In genomic region chr17:56638536-56639177, GRCh38 we compare ENCODE assay signal across 15 cellular contexts. TPM values are rescaled to one million over a fixed set of nuclear protein-coding genes. Genes with fewer than 3 reads are reported as not detected.
DNase-seq lines count a peak whose midpoint lies in the region; TF ChIP-seq lines count a peak whose summit lies in the region.
"Had no signal": no experiment of that assay in that cellular context is flagged by ENCODE, and none has a peak within 500 bp of the region (broad histone marks: within the 10 kb centered on the region; RNA-seq: fewer than 3 reads in every experiment).

No MANE protein-coding gene starts in this region.

- no peak overlapping the region for H3K27ac ChIP-seq in hepatocyte
- H3K27ac ChIP-seq: BLaER1, SJSA1 had no signal

- DNase-seq in AG10803 (ENCODE audit: low read depth) (peak; percentile 79), GM04504 (ENCODE audit: low read depth) (peak; percentile 37), astrocyte of the spinal cord (ENCODE audit: low read depth, low spot score) (peak; percentile 6), hepatocyte (ENCODE audit: low spot score) (peak; percentile 19), NCI-H748 (lab: John Stamatoyannopoulos, UW; ENCODE audit: unreplicated experiment) (no peak), HuH-7.5 (ENCODE audit: low spot score) (no peak), NCI-H510A treated with DMSO at 0.1 percent for 48 hours (lab: John Stamatoyannopoulos, UW) (no peak)
- no peak for DNase-seq in activated CD4-positive, alpha-beta T cell treated with anti-CD3 and anti-CD28 coated beads for 1 hour
- DNase-seq: DMS 273 treated with DMSO at 0.1 percent for 48 hours, NCI-H1105, NCI-H187 treated with DMSO at 0.1 percent for 48 hours, NCI-H526 had no signal

- no peaks in the 10 kb centered on the region for H4K20me1 ChIP-seq in hepatocyte (ENCODE audit: insufficient read depth, poor library complexity, severe bottlenecking)
- H4K20me1 ChIP-seq: BLaER1 had no signal

- no peak overlapping the region for H3K4me3 ChIP-seq in AG10803 (ENCODE audit: low read length)
- no peak overlapping the region for H3K4me3 ChIP-seq in astrocyte of the spinal cord (ENCODE audit: low read depth, low read length)
- H3K4me3 ChIP-seq in hepatocyte = no peak overlapping the region
- H3K4me3 ChIP-seq: BLaER1, SJSA1 had no signal

- H3K79me2 ChIP-seq in hepatocyte = no peaks in the 10 kb centered on the region

- TF ChIP-seq CTCF in AG10803 (conservative IDR thresholded peaks at IDR 0.05; ENCODE audit: low read length) (no peak), astrocyte of the spinal cord (IDR thresholded peaks at IDR 0.05; ENCODE audit: low read depth, low read length) (no peak), hepatocyte (IDR thresholded peaks at IDR 0.05; ENCODE audit: poor library complexity) (no peak)

- 64% methylated on average over 13 of the region's 13 CpGs for WGBS in hepatocyte (ENCODE audit: low lambda C conversion rate, missing lambda C conversion rate)

- no peak overlapping the region for H3K4me2 ChIP-seq in hepatocyte
- H3K4me2 ChIP-seq: BLaER1 had no signal

- no peaks in the 10 kb centered on the region for H3K36me3 ChIP-seq in hepatocyte (replicated peaks; ENCODE audit: insufficient read depth, low read depth)
- H3K36me3 ChIP-seq: BLaER1, SJSA1 had no signal

- H3K9me3 ChIP-seq in hepatocyte (ENCODE audit: low read depth) = no peaks in the 10 kb centered on the region
- H3K9me3 ChIP-seq: BLaER1, SJSA1 had no signal

- no peaks in the 10 kb centered on the region for H3K4me1 ChIP-seq in hepatocyte (ENCODE audit: insufficient read depth)
- H3K4me1 ChIP-seq: BLaER1, SJSA1 had no signal

- peaks cover 13% of the 10 kb centered on the region for H3K27me3 ChIP-seq in hepatocyte
- H3K27me3 ChIP-seq: BLaER1 had no signal

- in situ Hi-C loops in astrocyte of the spinal cord (cut with HindIII; ENCODE audit: low sequenced_read_pairs) = no loop called here

- no peaks in the 10 kb centered on the region for H3K9me2 ChIP-seq in hepatocyte (replicated peaks; ENCODE audit: insufficient read depth)

- H2AFZ ChIP-seq in hepatocyte = no peak overlapping the region

RNA-seq across cellular contexts. Expression of gene NOG, which starts 45.2 kb away (rescaled TPM):
- total RNA-seq in hepatocyte = 9.1 and 10.7 TPM in 2 replicates
- polyA plus RNA-seq in hepatocyte = 9.5 and 11.0 TPM in 2 replicates
- total RNA-seq: OCI-LY7 had no signal

Comparison
In these comparisons a context has a peak if more than half of its experiments do, and no peak if none do; other contexts are left out.
1. DNase-seq: peak in AG10803 (single experiment), GM04504 (single experiment), astrocyte of the spinal cord (single experiment) and hepatocyte (single experiment); none in activated CD4-positive, alpha-beta T cell treated with anti-CD3 and anti-CD28 coated beads for 1 hour (single experiment), NCI-H748 (single experiment), HuH-7.5 (single experiment) and NCI-H510A treated with DMSO at 0.1 percent for 48 hours (single experiment).